ENCODE assay signal across 8 cellular contexts in genomic region chr11:62880231-62880802, GRCh38. TPM values are rescaled to one million over a fixed set of nuclear protein-coding genes. Genes with fewer than 3 reads are reported as not detected.
DNase-seq lines count a peak whose midpoint lies in the region; ATAC-seq, FAIRE-seq and TF ChIP-seq lines count a peak whose summit lies in the region.

No MANE protein-coding gene starts in this region.

- no peak overlapping the region for H2AFZ ChIP-seq in neural progenitor cell (replicated peaks)

- peaks cover 69% of the 10 kb centered on the region for H3F3A ChIP-seq in neural progenitor cell (ENCODE audit: low read depth)

- peak; percentile 15 for ATAC-seq in activated B cell treated with CpG ODN at 0.5 μM for 24 hours (ENCODE audit: low read depth)

- peaks cover 96% of the 10 kb centered on the region for H3K79me2 ChIP-seq in neural progenitor cell (ENCODE audit: low read depth)

- peaks cover 30 to 33% of the 10 kb centered on the region in 2 donors for H3K36me3 Mint-ChIP-seq in CD14-positive monocyte
- peaks cover 48% of the 10 kb centered on the region for H3K36me3 Mint-ChIP-seq in activated B cell treated with CpG ODN at 0.5 μM for 24 hours (ENCODE audit: low read depth)
- H3K36me3 Mint-ChIP-seq in neural progenitor cell, result peaks cover 31% of the 10 kb centered on the region

- no peak overlapping the region for H3K9ac ChIP-seq in neural progenitor cell

- H3K9me3 Mint-ChIP-seq in CD14-positive monocyte (peaks cover 0 to 3% (median 0%) of the 10 kb centered on the region in 7 donors), activated B cell treated with CpG ODN at 0.5 μM for 24 hours (no peaks in the 10 kb centered on the region), neural progenitor cell (no peaks in the 10 kb centered on the region)

- H3K4me3 Mint-ChIP-seq in CD14-positive monocyte (peak overlapping the region; percentile 100), activated B cell treated with CpG ODN at 0.5 μM for 24 hours (peak overlapping the region; percentile 100), neural progenitor cell (peak overlapping the region; percentile 100)

- peak overlapping the region; percentile 98 for H3K27ac ChIP-seq in HL-60 (replicated peaks)
- peak overlapping the region; percentile 95 for H3K27ac ChIP-seq in neural progenitor cell

- H3K9me3 ChIP-seq in neural progenitor cell (ENCODE audit: low read depth), result no peaks in the 10 kb centered on the region

- CTCF ChIA-PET in activated B cell treated with CpG ODN at 0.5 μM for 24 hours (lab: Charles Lee), result interaction anchor here (0.9 to 2.7 kb wide), 4 partner anchors 24 to 200 kb away, joined by 3 to 21 read pairs (median 10); partner anchors contain the start of genes BSCL2 and TMEM179B

- POLR2A ChIA-PET in activated B cell treated with CpG ODN at 0.5 μM for 24 hours (lab: Charles Lee), result interaction anchor here (0.6 to 7.7 kb wide), 33 partner anchors 9 to 791 kb away, joined by 3 to 258 read pairs (median 12); partner anchors contain the start of genes ATL3, BSCL2, C11orf98 and CSKMT

- no peak for TF ChIP-seq CTCF in CD14-positive monocyte (IDR thresholded peaks at IDR 0.05)
- no peak for TF ChIP-seq CTCF in HL-60 (IDR thresholded peaks at IDR 0.05; ENCODE audit: insufficient read depth, low read length)
- no peak for TF ChIP-seq CTCF in activated B cell treated with CpG ODN at 0.5 μM for 24 hours (IDR thresholded peaks at IDR 0.05)
- TF ChIP-seq CTCF in fibroblast of mammary gland (conservative IDR thresholded peaks at IDR 0.05; ENCODE audit: control insufficient read depth, insufficient read depth, low read depth, low read length), result no peak
- TF ChIP-seq CTCF in neural progenitor cell (IDR thresholded peaks at IDR 0.05), result no peak

- peaks cover under 1% of the 10 kb centered on the region for H3K36me3 ChIP-seq in neural progenitor cell

- H3K4me2 ChIP-seq in neural progenitor cell, result peak overlapping the region; percentile 95

- H3K27me3 ChIP-seq in HL-60 (ENCODE audit: insufficient read depth, poor library complexity, severe bottlenecking), result no peaks in the 10 kb centered on the region
- H3K27me3 ChIP-seq in neural progenitor cell, result no peaks in the 10 kb centered on the region

- peaks cover 35% of the 10 kb centered on the region for H4K20me1 ChIP-seq in neural progenitor cell (ENCODE audit: low read depth)

- H3K27me3 Mint-ChIP-seq in CD14-positive monocyte (ENCODE audit: low read depth in 3 of 3), result peaks cover 0 to 4% (median 3%) of the 10 kb centered on the region in 3 donors
- H3K27me3 Mint-ChIP-seq in activated B cell treated with CpG ODN at 0.5 μM for 24 hours, result no peaks in the 10 kb centered on the region
- peaks cover 7% of the 10 kb centered on the region for H3K27me3 Mint-ChIP-seq in neural progenitor cell (ENCODE audit: insufficient read depth, low read depth)

- DNase-seq in CD14-positive monocyte (ENCODE audit: low spot score) (peak; percentile 54), GM19239 (ENCODE audit: insufficient read length, low spot score) (no peak), HL-60 (ENCODE audit: low read depth in 1 of 2, low spot score in 1 of 2) (peak in 1 of 2 experiments; percentile 73), activated B cell treated with CpG ODN at 0.5 μM for 24 hours (no peak), fibroblast of mammary gland (ENCODE audit: low read depth) (peak; percentile 95), neural progenitor cell (ENCODE audit: low spot score) (no peak), NCI-H146 (lab: John Stamatoyannopoulos, UW) (no peak), H4 (ENCODE audit: low spot score) (no peak)

- H3K4me1 ChIP-seq in neural progenitor cell, result peaks cover 29% of the 10 kb centered on the region

- H3K4me1 Mint-ChIP-seq in CD14-positive monocyte (peaks cover 37% of the 10 kb centered on the region), activated B cell treated with CpG ODN at 0.5 μM for 24 hours (peaks cover 43% of the 10 kb centered on the region), neural progenitor cell (peaks cover 50% of the 10 kb centered on the region)

- H3K4me3 ChIP-seq in HL-60 (replicated peaks; ENCODE audit: insufficient read depth, low read length), result peak overlapping the region; percentile 51
- peak overlapping the region; percentile 98 for H3K4me3 ChIP-seq in fibroblast of mammary gland (ENCODE audit: control insufficient read depth, low read depth, low read length)
- peak overlapping the region; percentile 63 for H3K4me3 ChIP-seq in neural progenitor cell

- peak; percentile 82 for FAIRE-seq in GM19239 (lab: Jason Lieb, UNC)

- intact Hi-C loops in CD14-positive monocyte (cut with micrococcal nuclease), result loop anchor here in 1 of 2 donors (2.0 kb wide), 1 partner anchor 40 kb away; no protein-coding TSS in a partner anchor
- intact Hi-C loops in activated B cell treated with CpG ODN at 0.5 μM for 24 hours (cut with micrococcal nuclease), result loop anchor here (1.0 to 10.0 kb wide), 5 partner anchors 18 to 684 kb away; partner anchors contain the start of genes MTA2, NXF1 and PLAAT2

- H3K27ac Mint-ChIP-seq in CD14-positive monocyte (peak overlapping the region; percentile 98 to 100 (median 99)), activated B cell treated with CpG ODN at 0.5 μM for 24 hours (peak overlapping the region; percentile 100), neural progenitor cell (peak overlapping the region; percentile 93)

RNA-seq across cellular contexts. Expression of gene SLC3A2, which starts 0.4 kb away (rescaled TPM):
- 100 to 1,000 TPM; 156 to 189 TPM for polyA plus RNA-seq in CD14-positive monocyte
- total RNA-seq in activated B cell treated with CpG ODN at 0.5 μM for 24 hours (270 and 274 TPM in 2 replicates), neural progenitor cell (ENCODE audit: low replicate concordance) (99.8 and 130 TPM in 2 replicates)
- total RNA-seq in H4 (2014; rRNA removed; shearing (Covaris generic)), result 478 and 499 TPM in 2 replicates

RNA-seq across cellular contexts. Expression of gene CHRM1, which starts 40.8 kb away (rescaled TPM):
- polyA plus RNA-seq in CD14-positive monocyte, result not detected
- total RNA-seq in activated B cell treated with CpG ODN at 0.5 μM for 24 hours (not detected in 2 replicates), neural progenitor cell (ENCODE audit: low replicate concordance) (not detected in 2 replicates)
- not detected in 2 replicates for total RNA-seq in H4 (2014; rRNA removed; shearing (Covaris generic))

RNA-seq across cellular contexts. Expression of gene WDR74, which starts 40.9 kb away (rescaled TPM):
- 10 to 100 TPM; 14.2 to 18.4 TPM for polyA plus RNA-seq in CD14-positive monocyte
- total RNA-seq in activated B cell treated with CpG ODN at 0.5 μM for 24 hours, result 95.9 and 124 TPM in 2 replicates
- 40.0 and 47.4 TPM in 2 replicates for total RNA-seq in neural progenitor cell (ENCODE audit: low replicate concordance)
- total RNA-seq in H4 (2014; rRNA removed; shearing (Covaris generic)), result 60.1 and 63.7 TPM in 2 replicates

RNA-seq across cellular contexts. Expression of gene TEX54, which starts 47.7 kb away (rescaled TPM):
- polyA plus RNA-seq in CD14-positive monocyte, result under 1 TPM in 1 of 2 donors, not detected in 1; 0.74 TPM
- total RNA-seq in activated B cell treated with CpG ODN at 0.5 μM for 24 hours (0.55 TPM in 1 of 2 replicates, not detected in the other), neural progenitor cell (ENCODE audit: low replicate concordance) (not detected in 2 replicates)
- not detected in 2 replicates for total RNA-seq in H4 (2014; rRNA removed; shearing (Covaris generic))

RNA-seq across cellular contexts. Expression of gene STX5, which starts 48.5 kb away (rescaled TPM):
- 10 to 100 TPM; 38.5 to 39.6 TPM for polyA plus RNA-seq in CD14-positive monocyte
- total RNA-seq in activated B cell treated with CpG ODN at 0.5 μM for 24 hours (58.4 and 71.5 TPM in 2 replicates), neural progenitor cell (ENCODE audit: low replicate concordance) (30.2 and 32.9 TPM in 2 replicates)
- total RNA-seq in H4 (2014; rRNA removed; shearing (Covaris generic)), result 22.3 and 26.3 TPM in 2 replicates

Comparison
In these comparisons a context has a peak if more than half of its experiments do, and no peak if none do; other contexts are left out.
1. DNase-seq: peak in CD14-positive monocyte (single experiment) and fibroblast of mammary gland (single experiment); none in GM19239 (single experiment), activated B cell treated with CpG ODN at 0.5 μM for 24 hours (single experiment), neural progenitor cell (single experiment), NCI-H146 (single experiment) and H4 (single experiment).
2. Peak in every context shown above with its lines, with median percentiles within 50 percentile points of each other: H3K27ac Mint-ChIP-seq, H3K4me3 Mint-ChIP-seq and H3K4me3 ChIP-seq.